ENCODE assay signal across 1 cellular context in genomic region chr2:218291934-218292699, GRCh38.
A peak's percentile ranks its signal among the peaks of the same experiment; 100 is the strongest.
TF ChIP-seq lines count a peak whose summit lies in the region.

Gene TMBIM1, minus strand, starts transcription at chr2:218292503. Its CDS starts 10,362 bp downstream, at chr2:218282141.

TF ChIP-seq in K562, 482 proteins besides CTCF, POLR2A, EP300 and RAD21 (continued from another document):
- peak in 1 of 2 experiments; percentile 79; a peak in 2 of 4 replicates for TF ChIP-seq UBTF (IDR thresholded peaks at IDR 0.05; ENCODE audit: borderline replicate concordance in 1 of 2, low read depth in 2 of 2, low read length in 2 of 2)
- TF ChIP-seq HIVEP1 (CRISPR knock-in tag; IDR thresholded peaks at IDR 0.05) = no peak
- no peak for TF ChIP-seq SPI1 (IDR thresholded peaks at IDR 0.05; ENCODE audit: borderline replicate concordance, low read depth, low read length)
- TF ChIP-seq HSF4 (CRISPR knock-in tag; IDR thresholded peaks at IDR 0.05; ENCODE audit: borderline replicate concordance) = no peak
- TF ChIP-seq ARID3A (IDR thresholded peaks at IDR 0.05; ENCODE audit: borderline replicate concordance, low read depth, low read length) = no peak
- no peak for TF ChIP-seq ZNF75A (CRISPR knock-in tag; IDR thresholded peaks at IDR 0.05)
- TF ChIP-seq VEZF1 (CRISPR knock-in tag; IDR thresholded peaks at IDR 0.05) = peak; percentile 72
- peak; percentile 95 for TF ChIP-seq RB1 (IDR thresholded peaks at IDR 0.05; ENCODE audit: low read depth)
- no peak for TF ChIP-seq BRCA1 (IDR thresholded peaks at IDR 0.05)
- no peak for TF ChIP-seq BRCA1 (CRISPR knock-in tag; IDR thresholded peaks at IDR 0.05)
- peak; percentile 44 to 70; a peak in 2 of 4 replicates for TF ChIP-seq MAZ (CRISPR knock-in tag; conservative IDR thresholded peaks at IDR 0.05 in 1 of 2, IDR thresholded peaks at IDR 0.05 in 1 of 2)
- TF ChIP-seq CREB3L1 (IDR thresholded peaks at IDR 0.05; ENCODE audit: borderline replicate concordance, low read depth) = no peak
- peak; percentile 83 for TF ChIP-seq MYC (IDR thresholded peaks at IDR 0.05; ENCODE audit: low read depth, low read length)
- TF ChIP-seq MYC (CRISPR knock-in tag; IDR thresholded peaks at IDR 0.05; ENCODE audit: borderline replicate concordance, low read depth) = no peak
- TF ChIP-seq SAFB2 (IDR thresholded peaks at IDR 0.05; ENCODE audit: borderline replicate concordance, low read depth, low read length, severe bottlenecking) = no peak
- TF ChIP-seq HNRNPLL (IDR thresholded peaks at IDR 0.05; ENCODE audit: low read depth, low read length, poor library complexity, severe bottlenecking) = no peak
- no peak for TF ChIP-seq ZNF23 (CRISPR knock-in tag; IDR thresholded peaks at IDR 0.05)
- peak; percentile 79 for TF ChIP-seq ZNF316 (IDR thresholded peaks at IDR 0.05)
- TF ChIP-seq FOXK2 (conservative IDR thresholded peaks at IDR 0.05 in 1 of 2, IDR thresholded peaks at IDR 0.05 in 1 of 2; ENCODE audit: low read depth in 2 of 2) = no peak
- TF ChIP-seq PBX2 (CRISPR knock-in tag; IDR thresholded peaks at IDR 0.05; ENCODE audit: low read depth) = no peak
- TF ChIP-seq PBX2 (tag; conservative IDR thresholded peaks at IDR 0.05; ENCODE audit: low read depth) = no peak
- TF ChIP-seq NR3C1 (CRISPR knock-in tag; IDR thresholded peaks at IDR 0.05) = no peak
- no peak for TF ChIP-seq ZC3H8 (IDR thresholded peaks at IDR 0.05)
- no peak for TF ChIP-seq GABPA (tag; conservative IDR thresholded peaks at IDR 0.05; ENCODE audit: low read depth)
- TF ChIP-seq ZNF224 (CRISPR knock-in tag; IDR thresholded peaks at IDR 0.05) = no peak
- no peak for TF ChIP-seq HNRNPK (IDR thresholded peaks at IDR 0.05; ENCODE audit: low read depth, low read length, poor library complexity, severe bottlenecking)
- TF ChIP-seq SRF (CRISPR knock-in tag; IDR thresholded peaks at IDR 0.05) = no peak
- TF ChIP-seq ZNF766 (CRISPR knock-in tag; conservative IDR thresholded peaks at IDR 0.05) = peak; percentile 12; the same call in 1 of the 2 replicates
- TF ChIP-seq PHF20 (IDR thresholded peaks at IDR 0.05; ENCODE audit: partially characterized antibody) = no peak
- no peak for TF ChIP-seq TAF15 (IDR thresholded peaks at IDR 0.05; ENCODE audit: low read depth, low read length)
- no peak for TF ChIP-seq ZFP36 (IDR thresholded peaks at IDR 0.05; ENCODE audit: low read depth, low read length, partially characterized antibody)
- TF ChIP-seq GATAD2B (IDR thresholded peaks at IDR 0.05; ENCODE audit: borderline replicate concordance) = peak; percentile 87
- no peak for TF ChIP-seq FUS (optimal IDR thresholded peaks at IDR 0.05; ENCODE audit: low read depth, low read length)
- TF ChIP-seq ZNF217 (CRISPR knock-in tag; IDR thresholded peaks at IDR 0.05) = no peak
- TF ChIP-seq CBFB (CRISPR knock-in tag; IDR thresholded peaks at IDR 0.05) = no peak
- no peak for TF ChIP-seq HINFP (tag; conservative IDR thresholded peaks at IDR 0.05; ENCODE audit: low read depth)
- TF ChIP-seq ZFX (CRISPR knock-in tag; IDR thresholded peaks at IDR 0.05) = peak; percentile 63
- peak; percentile 79 for TF ChIP-seq POLR2G (IDR thresholded peaks at IDR 0.05; ENCODE audit: low read depth, low read length)
- no peak for TF ChIP-seq ELF2 (CRISPR knock-in tag; IDR thresholded peaks at IDR 0.05)
- peak; percentile 85 for TF ChIP-seq CXXC5 (CRISPR knock-in tag; IDR thresholded peaks at IDR 0.05)
- TF ChIP-seq PHB (CRISPR knock-in tag; IDR thresholded peaks at IDR 0.05) = no peak
- 0 out of 2 replicates have a peak, but pooled peaks have one; percentile 14 for TF ChIP-seq TCF3 (CRISPR knock-in tag; IDR thresholded peaks at IDR 0.05)
- TF ChIP-seq TFAP4 (CRISPR knock-in tag; IDR thresholded peaks at IDR 0.05; ENCODE audit: borderline replicate concordance) = peak; percentile 62; the same call in 1 of the 2 replicates
- TF ChIP-seq PML (IDR thresholded peaks at IDR 0.05; ENCODE audit: low read length) = no peak; the same call in 1 of the 2 replicates
- TF ChIP-seq ELK3 (CRISPR knock-in tag; IDR thresholded peaks at IDR 0.05) = no peak
- no peak for TF ChIP-seq HDAC3 (IDR thresholded peaks at IDR 0.05; ENCODE audit: borderline replicate concordance, partially characterized antibody)
